In genomic region chr3:170355738-170356595, GRCh38 we compare ENCODE assay signal across 3 cellular contexts.
TF ChIP-seq lines count a peak whose summit lies in the region.

No MANE protein-coding gene starts in this region.

TF ChIP-seq in GM12891, 5 proteins besides CTCF, POLR2A, EP300 and RAD21:
- TF ChIP-seq POU2F2 (IDR thresholded peaks at IDR 0.05; ENCODE audit: low read depth, low read length) (peak; percentile 97), SPI1 (IDR thresholded peaks at IDR 0.05; ENCODE audit: low read depth, low read length) (peak; percentile 93), POLR2AphosphoS5 (IDR thresholded peaks at IDR 0.05; ENCODE audit: low read depth, low read length) (no peak)
TF ChIP-seq in GM12891: peak in this region for 2.

TF ChIP-seq in GM23338, 12 proteins besides CTCF, POLR2A, EP300 and RAD21 (continued from another document):
- TF ChIP-seq EZH2phosphoT487 (IDR thresholded peaks at IDR 0.05; ENCODE audit: unreplicated experiment), result no peak
- no peak for TF ChIP-seq ZNF462 (CRISPR knock-in tag; IDR thresholded peaks at IDR 0.05)
- no peak for TF ChIP-seq EZH2 (IDR thresholded peaks at IDR 0.05; ENCODE audit: low read depth, unreplicated experiment)
- no peak for TF ChIP-seq ZNF114 (CRISPR knock-in tag; IDR thresholded peaks at IDR 0.05)
- no peak for TF ChIP-seq ETS1 (IDR thresholded peaks at IDR 0.05)

TF ChIP-seq in endothelial cell of umbilical vein, 7 proteins besides CTCF, POLR2A, EP300 and RAD21 (continued from another document):
- TF ChIP-seq FOS (IDR thresholded peaks at IDR 0.05; ENCODE audit: borderline replicate concordance, insufficient read depth, low read length) (no peak), GATA2 (IDR thresholded peaks at IDR 0.05; ENCODE audit: insufficient read depth, insufficient read length, low read depth, low read length) (no peak), MAX (IDR thresholded peaks at IDR 0.05; ENCODE audit: insufficient read depth, insufficient read length) (no peak), EZH2 (IDR thresholded peaks at IDR 0.05; ENCODE audit: borderline replicate concordance, low read depth, low read length, severe bottlenecking) (no peak), JUN (IDR thresholded peaks at IDR 0.05; ENCODE audit: borderline replicate concordance, insufficient read depth, insufficient read length, low read depth) (no peak), POLR2AphosphoS5 (IDR thresholded peaks at IDR 0.05; ENCODE audit: insufficient read depth, low read depth, low read length) (no peak)
